Comparison of ENCODE assay signal across 8 cellular contexts in genomic region chr7:67625257-67625713, GRCh38.
A peak's percentile ranks its signal among the peaks of the same experiment; 100 is the strongest.
DNase-seq lines count a peak whose midpoint lies in the region; ATAC-seq, FAIRE-seq and TF ChIP-seq lines count a peak whose summit lies in the region.

No MANE protein-coding gene starts in this region.

- no peak overlapping the region for H3K27ac Mint-ChIP-seq in astrocyte (ENCODE audit: unreplicated experiment)

- DNase-seq in EH (ENCODE audit: low read depth) (peak; percentile 43), HT-29 (ENCODE audit: low spot score) (peak; percentile 67), NCI-H69 (lab: John Stamatoyannopoulos, UW) (peak; percentile 87), astrocyte (ENCODE audit: low read depth) (peak; percentile 32), hepatocyte (ENCODE audit: low spot score) (peak; percentile 92), retinal pigment epithelial cell (ENCODE audit: low read depth) (peak; percentile 13)

- H3K9me3 Mint-ChIP-seq in astrocyte (ENCODE audit: unreplicated experiment), result peaks cover 18% of the 10 kb centered on the region

- no peak for ATAC-seq in GM19035 (IDR thresholded peaks at IDR 0.05; ENCODE audit: unreplicated experiment)
- ATAC-seq in HG02870 (IDR thresholded peaks at IDR 0.05; ENCODE audit: unreplicated experiment), result no peak

- H3K79me2 ChIP-seq in astrocyte (ENCODE audit: insufficient read depth, low read length) (no peaks in the 10 kb centered on the region), hepatocyte (no peaks in the 10 kb centered on the region)

- no peaks in the 10 kb centered on the region for H3K36me3 ChIP-seq in astrocyte (ENCODE audit: insufficient read depth, low read length)
- H3K36me3 ChIP-seq in hepatocyte (replicated peaks; ENCODE audit: insufficient read depth, low read depth), result no peaks in the 10 kb centered on the region

- H3K9ac ChIP-seq in astrocyte (ENCODE audit: low read length), result peak overlapping the region; percentile 31

- WGBS in hepatocyte (ENCODE audit: low lambda C conversion rate, missing lambda C conversion rate), result 12% methylated on average over 14 of the region's 15 CpGs

- H3K4me3 ChIP-seq in astrocyte (ENCODE audit: insufficient read depth, low read depth, low read length) (peak overlapping the region; percentile 35), hepatocyte (no peak overlapping the region), retinal pigment epithelial cell (ENCODE audit: low read length) (peak overlapping the region; percentile 27)

- H3K27ac ChIP-seq in astrocyte (ENCODE audit: low read depth, low read length), result no peak overlapping the region
- no peak overlapping the region for H3K27ac ChIP-seq in hepatocyte

- H3K4me3 Mint-ChIP-seq in astrocyte (ENCODE audit: unreplicated experiment), result no peak overlapping the region

- TF ChIP-seq CTCF in astrocyte (IDR thresholded peaks at IDR 0.05; ENCODE audit: insufficient read depth, low read depth, low read length), result peak; percentile 76
- peak; percentile 95 for TF ChIP-seq CTCF in hepatocyte (IDR thresholded peaks at IDR 0.05; ENCODE audit: poor library complexity)
- peak; percentile 90 for TF ChIP-seq CTCF in retinal pigment epithelial cell (conservative IDR thresholded peaks at IDR 0.05; ENCODE audit: low read depth, low read length)

- peak overlapping the region; percentile 80 for H3K4me2 ChIP-seq in astrocyte (ENCODE audit: low read length)
- H3K4me2 ChIP-seq in hepatocyte, result peak overlapping the region; percentile 80

- H2AFZ ChIP-seq in astrocyte (ENCODE audit: low read depth, low read length) (peak overlapping the region; percentile 79), hepatocyte (peak overlapping the region; percentile 65)

- H3K4me1 ChIP-seq in astrocyte (ENCODE audit: insufficient read depth, low read length) (no peaks in the 10 kb centered on the region), hepatocyte (ENCODE audit: insufficient read depth) (no peaks in the 10 kb centered on the region)

- no peaks in the 10 kb centered on the region for H3K4me1 Mint-ChIP-seq in astrocyte (ENCODE audit: low read depth, unreplicated experiment)

- H3K9me3 ChIP-seq in astrocyte (ENCODE audit: insufficient read depth, low read depth, low read length), result peaks cover 2% of the 10 kb centered on the region
- no peaks in the 10 kb centered on the region for H3K9me3 ChIP-seq in hepatocyte (ENCODE audit: low read depth)

- H4K20me1 ChIP-seq in astrocyte (ENCODE audit: insufficient read depth, low read length), result no peaks in the 10 kb centered on the region
- no peaks in the 10 kb centered on the region for H4K20me1 ChIP-seq in hepatocyte (ENCODE audit: insufficient read depth, poor library complexity, severe bottlenecking)

- peak; percentile 13 for FAIRE-seq in astrocyte (lab: Jason Lieb, UNC)

- no peaks in the 10 kb centered on the region for H3K9me2 ChIP-seq in hepatocyte (replicated peaks; ENCODE audit: insufficient read depth)

- no peaks in the 10 kb centered on the region for H3K36me3 Mint-ChIP-seq in astrocyte (ENCODE audit: low read depth, unreplicated experiment)

- H3K27me3 ChIP-seq in astrocyte (ENCODE audit: insufficient read depth, low read length) (peaks cover 5% of the 10 kb centered on the region), hepatocyte (peaks cover 39% of the 10 kb centered on the region)

- H3K27me3 Mint-ChIP-seq in astrocyte (ENCODE audit: low read depth, unreplicated experiment), result no peaks in the 10 kb centered on the region

Comparison
In these comparisons a context has a peak if more than half of its experiments do, and no peak if none do; other contexts are left out.
1. DNase-seq: peak in every context shown above with its lines; median percentile 92 in hepatocyte; 87 in NCI-H69; 67 in HT-29; 43 in EH; 32 in astrocyte; 13 in retinal pigment epithelial cell.